In the genomic region with DNA sequence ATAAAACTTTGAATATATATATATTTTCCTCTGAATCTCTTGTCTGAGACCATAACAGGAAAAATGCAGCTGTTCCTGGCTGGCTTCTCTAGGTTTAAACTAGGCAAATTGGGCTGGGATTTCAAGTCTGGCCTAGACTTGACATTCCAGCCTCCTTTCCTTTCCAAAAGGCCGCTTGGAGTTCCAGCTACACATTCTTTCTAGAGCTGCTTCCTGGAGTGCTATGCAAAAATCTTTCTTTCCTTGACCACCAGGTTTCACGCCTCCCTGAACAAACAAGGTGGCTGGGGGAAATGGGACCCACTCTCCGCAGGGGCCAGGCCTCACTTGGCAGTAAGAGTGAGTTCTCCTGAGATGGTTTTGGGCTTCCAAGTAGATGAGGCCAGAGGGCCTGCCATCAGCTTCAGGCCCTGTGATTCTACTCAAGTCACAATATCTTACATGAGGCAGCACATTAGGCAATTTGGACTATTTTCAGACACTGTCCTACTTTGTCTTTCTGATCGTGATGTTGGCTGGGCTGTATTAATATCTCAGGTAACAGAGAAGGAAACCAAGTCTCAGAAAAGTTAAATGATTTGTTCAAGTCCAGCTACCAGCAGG, we compare ENCODE assay signal across 27 cellular contexts.
"Had no signal": no experiment of that assay in that cellular context is flagged by ENCODE, and none has a peak within 500 bp of the region (broad histone marks: within the 10 kb centered on the region; RNA-seq: fewer than 3 reads in every experiment).

No MANE protein-coding gene starts in this region.

- H3K4me1 ChIP-seq: body of pancreas, colonic mucosa, left lung, right lobe of liver, upper lobe of right lung had no signal

- H3K27me3 ChIP-seq: body of pancreas, colonic mucosa, heart right ventricle, left lung, neutrophil, right lobe of liver, stomach, tibial artery, upper lobe of right lung had no signal

- H3K36me3 Mint-ChIP-seq: activated naive CD4-positive, alpha-beta T cell treated with anti-CD3 and anti-CD28 coated beads, Interleukin-2, amount 50 U/mL, for 24 hours; naive B cell; stimulated activated naive B cell treated with anti-CD40 and anti-IgM and Interleukin-4, amounts not matched to agents 10 μg/mL and 1 μg/mL and 100 μg/mL, for 72 hours had no signal

- H3K27me3 Mint-ChIP-seq: activated CD4-positive, alpha-beta T cell treated with anti-CD3 and anti-CD28 coated beads, Interleukin-2, amount 10 ng/mL, durations not matched to agents 24 days and 14 days; stimulated activated naive B cell treated with anti-CD40 and anti-IgM and Interleukin-4, amounts not matched to agents 10 μg/mL and 1 μg/mL and 100 μg/mL, for 72 hours; T-helper 17 cell had no signal

- H3K4me1 Mint-ChIP-seq: activated CD4-positive, alpha-beta T cell treated with anti-CD3 and anti-CD28 coated beads, Interleukin-2, amount 10 ng/mL, durations not matched to agents 24 days and 14 days; activated naive CD4-positive, alpha-beta T cell treated with anti-CD3 and anti-CD28 coated beads, Interleukin-2, amount 50 U/mL, for 24 hours; activated naive CD8-positive, alpha-beta T cell treated with anti-CD3 and anti-CD28 coated beads, Interleukin-2, amount 50 U/mL, for 24 hours; activated T-helper 17 cell treated with anti-CD3 and anti-CD28 coated beads, Interleukin-2, amount 50 U/mL, for 72 hours; naive B cell; nephron progenitor cell; stimulated activated naive B cell treated with anti-CD40 and anti-IgM and Interleukin-4, amounts not matched to agents 10 μg/mL and 1 μg/mL and 100 μg/mL, for 72 hours; T-helper 17 cell had no signal

- H3K27ac Mint-ChIP-seq: activated CD4-positive, alpha-beta T cell treated with anti-CD3 and anti-CD28 coated beads, Interleukin-2, amount 10 ng/mL, durations not matched to agents 24 days and 14 days; activated CD8-positive, alpha-beta T cell treated with anti-CD3 and anti-CD28 coated beads for 36 hours; activated naive CD4-positive, alpha-beta T cell treated with anti-CD3 and anti-CD28 coated beads, Interleukin-2, amount 50 U/mL, for 24 hours; activated naive CD8-positive, alpha-beta T cell treated with anti-CD3 and anti-CD28 coated beads, Interleukin-2, amount 50 U/mL, for 24 hours; activated T-helper 17 cell treated with anti-CD3 and anti-CD28 coated beads, Interleukin-2, amount 50 U/mL, for 72 hours; naive B cell; nephron progenitor cell; stimulated activated naive B cell treated with anti-CD40 and anti-IgM and Interleukin-4, amounts not matched to agents 10 μg/mL and 1 μg/mL and 100 μg/mL, for 72 hours; T-helper 17 cell had no signal

- ATAC-seq: activated CD8-positive, alpha-beta T cell treated with anti-CD3 and anti-CD28 coated beads for 36 hours; activated naive CD8-positive, alpha-beta T cell treated with anti-CD3 and anti-CD28 coated beads, Interleukin-2, amount 50 U/mL, for 24 hours; activated T-cell treated with anti-CD3 and anti-CD28 coated beads, Interleukin-2, amount 50 U/mL, for 4 hours; activated T-helper 17 cell treated with anti-CD3 and anti-CD28 coated beads, Interleukin-2, amount 50 U/mL, for 72 hours; body of pancreas; left lung; stimulated activated naive B cell treated with anti-CD40 and anti-IgM and Interleukin-4, amounts not matched to agents 10 μg/mL and 1 μg/mL and 100 μg/mL, for 72 hours; T-helper 17 cell; upper lobe of right lung had no signal

- H3K9me3 Mint-ChIP-seq: activated CD4-positive, alpha-beta T cell treated with anti-CD3 and anti-CD28 coated beads, Interleukin-2, amount 10 ng/mL, durations not matched to agents 24 days and 14 days; activated CD8-positive, alpha-beta T cell treated with anti-CD3 and anti-CD28 coated beads for 36 hours; activated naive CD4-positive, alpha-beta T cell treated with anti-CD3 and anti-CD28 coated beads, Interleukin-2, amount 50 U/mL, for 24 hours; activated naive CD8-positive, alpha-beta T cell treated with anti-CD3 and anti-CD28 coated beads, Interleukin-2, amount 50 U/mL, for 24 hours; activated T-cell treated with anti-CD3 and anti-CD28 coated beads, Interleukin-2, amount 50 U/mL, for 4 hours; activated T-helper 17 cell treated with anti-CD3 and anti-CD28 coated beads, Interleukin-2, amount 50 U/mL, for 72 hours; naive B cell; nephron progenitor cell; stimulated activated naive B cell treated with anti-CD40 and anti-IgM and Interleukin-4, amounts not matched to agents 10 μg/mL and 1 μg/mL and 100 μg/mL, for 72 hours had no signal

- H3K27ac ChIP-seq: body of pancreas, colonic mucosa, left lung, neutrophil, right lobe of liver, skin epidermis, stomach, upper lobe of right lung, WERI-Rb-1 had no signal

- H3K4me3 ChIP-seq: body of pancreas, colonic mucosa, heart right ventricle, left lung, right lobe of liver, skin epidermis, stomach, tibial artery, upper lobe of right lung had no signal

- H3K9me3 ChIP-seq: body of pancreas, colonic mucosa, heart right ventricle, left lung, neutrophil, right lobe of liver, stomach, tibial artery, upper lobe of right lung had no signal

- DNase-seq: activated CD4-positive, alpha-beta T cell treated with anti-CD3 and anti-CD28 coated beads, Interleukin-2, amount 10 ng/mL, durations not matched to agents 24 days and 14 days; activated CD4-positive, CD25-positive, alpha-beta regulatory T cell treated with anti-CD3 and anti-CD28 coated beads, Interleukin-2, amount 50 U/mL, for 72 hours; activated CD8-positive, alpha-beta T cell treated with anti-CD3 and anti-CD28 coated beads for 36 hours; activated naive CD8-positive, alpha-beta T cell treated with anti-CD3 and anti-CD28 coated beads, Interleukin-2, amount 50 U/mL, for 24 hours; activated T-cell treated with anti-CD3 and anti-CD28 coated beads, Interleukin-2, amount 50 U/mL, for 4 hours; amygdala; body of pancreas; colonic mucosa; effector CD8-positive, alpha-beta T cell; erythroblast; heart right ventricle; left lung; naive B cell; nephron progenitor cell; right lobe of liver; stimulated activated CD4-positive, alpha-beta T cell treated with anti-CD3 and anti-CD28 coated beads, Interleukin-12 subunit alpha, Interleukin-12 subunit beta, amount 100 ng/mL, for 4 hours; stimulated activated naive B cell treated with anti-CD40 and anti-IgM and Interleukin-4, amounts not matched to agents 10 μg/mL and 1 μg/mL and 100 μg/mL, for 72 hours; stomach; T-helper 17 cell; T1000; tibial artery; upper lobe of right lung; WERI-Rb-1 had no signal

- H3K4me3 Mint-ChIP-seq: activated CD4-positive, alpha-beta T cell treated with anti-CD3 and anti-CD28 coated beads, Interleukin-2, amount 10 ng/mL, durations not matched to agents 24 days and 14 days; activated CD8-positive, alpha-beta T cell treated with anti-CD3 and anti-CD28 coated beads for 36 hours; activated naive CD4-positive, alpha-beta T cell treated with anti-CD3 and anti-CD28 coated beads, Interleukin-2, amount 50 U/mL, for 24 hours; activated naive CD8-positive, alpha-beta T cell treated with anti-CD3 and anti-CD28 coated beads, Interleukin-2, amount 50 U/mL, for 24 hours; activated T-cell treated with anti-CD3 and anti-CD28 coated beads, Interleukin-2, amount 50 U/mL, for 4 hours; activated T-helper 17 cell treated with anti-CD3 and anti-CD28 coated beads, Interleukin-2, amount 50 U/mL, for 72 hours; naive B cell; nephron progenitor cell; stimulated activated naive B cell treated with anti-CD40 and anti-IgM and Interleukin-4, amounts not matched to agents 10 μg/mL and 1 μg/mL and 100 μg/mL, for 72 hours; T-helper 17 cell had no signal

- H3K36me3 ChIP-seq: colonic mucosa, heart right ventricle, left lung, neutrophil, right lobe of liver, stomach, tibial artery, upper lobe of right lung, WERI-Rb-1 had no signal
